10 cellular contexts compared by ENCODE assay signal in genomic region chr1:920506-920905, GRCh38. TPM values are rescaled to one million over a fixed set of nuclear protein-coding genes. Genes with fewer than 3 reads are reported as not detected.
A peak's percentile ranks its signal among the peaks of the same experiment; 100 is the strongest.
DNase-seq lines count a peak whose midpoint lies in the region; ATAC-seq and TF ChIP-seq lines count a peak whose summit lies in the region.
"Had no signal": no experiment of that assay in that cellular context is flagged by ENCODE, and none has a peak within 500 bp of the region (broad histone marks: within the 10 kb centered on the region; RNA-seq: fewer than 3 reads in every experiment).

No MANE protein-coding gene starts in this region.

- peaks cover 41% of the 10 kb centered on the region for H3K27me3 Mint-ChIP-seq in type B pancreatic cell

- H3K9ac ChIP-seq in OCI-LY3 (ENCODE audit: low read length) = no peak overlapping the region

- H3K4me3 ChIP-seq in heart right ventricle (no peak overlapping the region), OCI-LY3 (ENCODE audit: low read length) (no peak overlapping the region), esophagus muscularis mucosa (peak overlapping the region in 3 of 4 donors; percentile 5 to 40 (median 28))

- TF ChIP-seq POLR2A in esophagus muscularis mucosa (IDR thresholded peaks at IDR 0.05; ENCODE audit: low read depth) = no peak

- H3K4me2 ChIP-seq in OCI-LY3 (ENCODE audit: low read length) = peak overlapping the region; percentile 29

- intact Hi-C loops in Right ventricle myocardium superior (cut with DNase I) = no loop called here
- intact Hi-C loops in heart right ventricle (cut with DNase I) = loop anchor here in 1 of 10 donors (2.0 kb wide), 1 partner anchor 20 kb away; no protein-coding TSS in a partner anchor
- intact Hi-C loops in esophagus muscularis mucosa (cut with DNase I) = no loop called here

- TF ChIP-seq EP300 in esophagus muscularis mucosa (IDR thresholded peaks at IDR 0.05) = no peak

- peak; percentile 19 for DNase-seq in Right ventricle myocardium superior
- no peak for DNase-seq in heart right ventricle
- no peak for DNase-seq in esophagus muscularis mucosa (ENCODE audit: extremely low spot score)
- DNase-seq in type B pancreatic cell (ENCODE audit: extremely low spot score, unreplicated experiment) = no peak
- no peak for DNase-seq in activated CD4-positive, alpha-beta T cell treated with anti-CD3 and anti-CD28 coated beads for 4 hours
- no peak for DNase-seq in activated CD4-positive, alpha-beta T cell treated with anti-CD3 and anti-CD28 coated beads, Interleukin-2, amount 50 U/mL, for 1 hour
- DNase-seq in midbrain (lab: John Stamatoyannopoulos, UW) = no peak
- DNase-seq: activated CD4-positive, alpha-beta T cell treated with anti-CD3 and anti-CD28 coated beads, Interleukin-2, amount 50 U/mL, for 4 hours had no signal

- peaks cover 25% of the 10 kb centered on the region for H3K4me1 Mint-ChIP-seq in type B pancreatic cell (ENCODE audit: unreplicated experiment)

- ATAC-seq in Right ventricle myocardium superior (ENCODE audit: poor library complexity) = no peak
- no peak for ATAC-seq in heart right ventricle

- H3K36me3 Mint-ChIP-seq in type B pancreatic cell = peaks cover 4% of the 10 kb centered on the region
- H3K36me3 Mint-ChIP-seq: IgD-negative memory B cell had no signal

- no peaks in the 10 kb centered on the region for H3K79me2 ChIP-seq in OCI-LY3 (ENCODE audit: low read length)

- H3K27ac ChIP-seq in heart right ventricle (no peak overlapping the region), OCI-LY3 (ENCODE audit: low read length) (no peak overlapping the region), esophagus muscularis mucosa (replicated peaks in 1 of 4) (no peak overlapping the region)

- peaks cover 12 to 100% (median 88%) of the 10 kb centered on the region in 7 donors for H3K27me3 ChIP-seq in heart right ventricle
- peaks cover 31% of the 10 kb centered on the region for H3K27me3 ChIP-seq in OCI-LY3 (ENCODE audit: low read depth, low read length)
- H3K27me3 ChIP-seq in esophagus muscularis mucosa = peaks cover 3 to 100% (median 13%) of the 10 kb centered on the region in 4 donors

- H3K36me3 ChIP-seq in heart right ventricle (no peaks in the 10 kb centered on the region), OCI-LY3 (replicated peaks; ENCODE audit: low read depth, low read length) (no peaks in the 10 kb centered on the region), esophagus muscularis mucosa (no peaks in the 10 kb centered on the region)

- 23 to 38% methylated on average over 13 of the region's 13 CpGs for WGBS in heart right ventricle, 2 donors
- WGBS in esophagus muscularis mucosa = 32% methylated on average over 10 of the region's 13 CpGs

- no peaks in the 10 kb centered on the region for H4K20me1 ChIP-seq in OCI-LY3 (ENCODE audit: insufficient read depth, low read length)

- H3K4me1 ChIP-seq in heart right ventricle (peaks cover 15 to 42% (median 30%) of the 10 kb centered on the region in 9 donors), OCI-LY3 (ENCODE audit: low read length) (0 out of 2 replicates have a peak, but pooled peaks cover 6% of the 10 kb centered on the region), esophagus muscularis mucosa (peaks cover 30 to 71% (median 57%) of the 10 kb centered on the region in 4 donors)

- no peak for TF ChIP-seq CTCF in heart right ventricle (IDR thresholded peaks at IDR 0.05)
- TF ChIP-seq CTCF in OCI-LY3 (IDR thresholded peaks at IDR 0.05; ENCODE audit: low read depth, low read length) = no peak
- TF ChIP-seq CTCF in esophagus muscularis mucosa (IDR thresholded peaks at IDR 0.05) = no peak
- no peak for TF ChIP-seq CTCF in type B pancreatic cell (conservative IDR thresholded peaks at IDR 0.05)

- H3K4me3 Mint-ChIP-seq in type B pancreatic cell = peak overlapping the region; percentile 74

- H3K9me3 Mint-ChIP-seq in type B pancreatic cell = no peaks in the 10 kb centered on the region

- H2AFZ ChIP-seq in OCI-LY3 (ENCODE audit: low read depth, low read length) = no peak overlapping the region

- H3K9me3 ChIP-seq in heart right ventricle = no peaks in the 10 kb centered on the region
- no peaks in the 10 kb centered on the region for H3K9me3 ChIP-seq in OCI-LY3 (ENCODE audit: insufficient read depth, low read length)
- H3K9me3 ChIP-seq in esophagus muscularis mucosa = no peaks in the 10 kb centered on the region

- peak overlapping the region; percentile 65 for H3K27ac Mint-ChIP-seq in type B pancreatic cell

RNA-seq across cellular contexts. Expression of gene SAMD11, which starts 3.2 kb away (rescaled TPM):
- total RNA-seq in Right ventricle myocardium superior (1.5 TPM), heart right ventricle (1 to 10 TPM in 8 of 10 donors, under 1 TPM in 2; 0.87 to 2.2 (median 1.2) TPM), esophagus muscularis mucosa (10 to 100 TPM in 2 of 4 donors, 1 to 10 TPM in 2; 6.2 to 28.8 (median 13.9) TPM), type B pancreatic cell (ENCODE audit: low replicate concordance) (13.1 and 50.5 TPM in 2 replicates)
- polyA plus RNA-seq in heart right ventricle = 1 to 10 TPM; 1.5 to 2.4 TPM
- polyA plus RNA-seq: IgD-negative memory B cell had no signal

RNA-seq across cellular contexts. Expression of gene NOC2L, which starts 38.5 kb away (rescaled TPM):
- total RNA-seq in Right ventricle myocardium superior = 42.8 TPM
- total RNA-seq in heart right ventricle = 10 to 100 TPM; 38.3 to 52.5 (median 42.6) TPM
- polyA plus RNA-seq in heart right ventricle = 10 to 100 TPM; 62.5 to 64.8 TPM
- total RNA-seq in esophagus muscularis mucosa = 10 to 100 TPM; 35.3 to 54.1 (median 47.5) TPM
- total RNA-seq in type B pancreatic cell (ENCODE audit: low replicate concordance) = 75.1 and 87.2 TPM in 2 replicates

RNA-seq across cellular contexts. Expression of gene KLHL17, which starts 39.9 kb away (rescaled TPM):
- total RNA-seq in Right ventricle myocardium superior = 5.6 TPM
- 1 to 10 TPM; 1.3 to 6.6 (median 3.2) TPM for total RNA-seq in heart right ventricle
- polyA plus RNA-seq in heart right ventricle = 10 to 100 TPM in 1 of 2 donors, 1 to 10 TPM in 1; 7.7 to 10.2 TPM
- 10 to 100 TPM in 1 of 4 donors, 1 to 10 TPM in 3; 3.7 to 10.8 (median 6.2) TPM for total RNA-seq in esophagus muscularis mucosa
- 31.5 and 42.2 TPM in 2 replicates for total RNA-seq in type B pancreatic cell (ENCODE audit: low replicate concordance)

RNA-seq across cellular contexts. Expression of gene PLEKHN1, which starts 45.8 kb away (rescaled TPM):
- total RNA-seq in Right ventricle myocardium superior = not detected
- total RNA-seq in heart right ventricle = under 1 TPM in 2 of 10 donors, not detected in 8; 0.13 to 0.30 TPM
- polyA plus RNA-seq in heart right ventricle = under 1 TPM; 0.28 to 0.37 TPM
- under 1 TPM in 3 of 4 donors, not detected in 1; 0.17 to 0.50 (median 0.19) TPM for total RNA-seq in esophagus muscularis mucosa
- total RNA-seq in type B pancreatic cell (ENCODE audit: low replicate concordance) = 6.4 and 16.7 TPM in 2 replicates

Comparison
In these comparisons a context has a peak if more than half of its experiments do, and no peak if none do; other contexts are left out.
1. H3K4me3 ChIP-seq: peak in esophagus muscularis mucosa (3 of 4); none in heart right ventricle (0 of 10) and OCI-LY3 (single experiment).